16 cellular contexts compared by ENCODE assay signal in the genomic region with DNA sequence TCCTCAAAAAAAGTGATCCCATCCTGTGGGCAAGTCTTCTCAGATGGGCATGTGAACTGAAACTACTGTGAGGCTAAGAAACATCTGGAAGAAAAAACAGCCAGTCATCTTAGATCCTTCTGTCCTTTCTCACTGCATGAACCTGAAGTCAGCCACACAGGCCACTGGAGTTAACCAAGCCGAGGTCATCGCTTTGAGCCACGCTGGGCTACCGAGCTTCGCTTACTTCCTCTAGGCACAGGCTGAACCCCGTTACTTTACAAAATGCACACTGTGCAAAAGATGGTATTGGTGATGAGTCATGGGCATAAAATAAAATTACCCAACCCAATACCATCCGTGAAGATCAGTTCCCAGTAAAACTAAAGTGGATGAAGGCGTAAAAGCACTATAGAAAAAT.
"Had no signal": no experiment of that assay in that cellular context is flagged by ENCODE, and none has a peak within 500 bp of the region (broad histone marks: within the 10 kb centered on the region; RNA-seq: fewer than 3 reads in every experiment).

No MANE protein-coding gene starts in this region.

- H3K27ac Mint-ChIP-seq: dendritic cell treated with granulocyte-macrophage colony-stimulating factor and Interleukin-4, amounts not matched to agents 40 ng/mL and 50 ng/mL, for 4 days; type B pancreatic cell had no signal

- H3K4me3 ChIP-seq: esophagus squamous epithelium, hepatocyte, uterus had no signal

- H3K27ac ChIP-seq: esophagus squamous epithelium, foreskin keratinocyte, hepatocyte, neutrophil, uterus had no signal

- H3K4me2 ChIP-seq: hepatocyte had no signal

- H3K36me3 ChIP-seq: neutrophil, uterus had no signal

- H3K27me3 ChIP-seq: esophagus squamous epithelium, foreskin keratinocyte, hepatocyte, neutrophil, uterus had no signal

- H3K79me2 ChIP-seq: hepatocyte had no signal

- H3K9me3 ChIP-seq: esophagus squamous epithelium, neutrophil, uterus had no signal

- H3K4me1 ChIP-seq: esophagus squamous epithelium, foreskin keratinocyte, uterus had no signal

- H3K27me3 Mint-ChIP-seq: dendritic cell treated with granulocyte-macrophage colony-stimulating factor and Interleukin-4, amounts not matched to agents 40 ng/mL and 50 ng/mL, for 4 days; naive thymus-derived CD4-positive, alpha-beta T cell; type B pancreatic cell had no signal

- H3K9me3 Mint-ChIP-seq: dendritic cell treated with granulocyte-macrophage colony-stimulating factor and Interleukin-4, amounts not matched to agents 40 ng/mL and 50 ng/mL, for 4 days; type B pancreatic cell had no signal

- H3K4me3 Mint-ChIP-seq: dendritic cell treated with granulocyte-macrophage colony-stimulating factor and Interleukin-4, amounts not matched to agents 40 ng/mL and 50 ng/mL, for 4 days; naive thymus-derived CD4-positive, alpha-beta T cell; type B pancreatic cell had no signal

- DNase-seq: esophagus squamous epithelium; foreskin keratinocyte; head of caudate nucleus; kidney; left colon; mammary epithelial cell; naive thymus-derived CD4-positive, alpha-beta T cell; small intestine; stimulated activated CD4-positive, alpha-beta T cell treated with anti-CD3 and anti-CD28 coated beads, Interleukin-12 subunit alpha, Interleukin-12 subunit beta, amount 100 ng/mL, for 4 hours; stimulated activated naive CD4-positive, alpha-beta T cell; uterus had no signal

- H2AFZ ChIP-seq: hepatocyte had no signal

- FAIRE-seq: colon, kidney, small intestine had no signal

- ATAC-seq: foreskin keratinocyte; left colon; naive thymus-derived CD4-positive, alpha-beta T cell had no signal
